ENCODE assay signal across 7 cellular contexts in the genomic region with DNA sequence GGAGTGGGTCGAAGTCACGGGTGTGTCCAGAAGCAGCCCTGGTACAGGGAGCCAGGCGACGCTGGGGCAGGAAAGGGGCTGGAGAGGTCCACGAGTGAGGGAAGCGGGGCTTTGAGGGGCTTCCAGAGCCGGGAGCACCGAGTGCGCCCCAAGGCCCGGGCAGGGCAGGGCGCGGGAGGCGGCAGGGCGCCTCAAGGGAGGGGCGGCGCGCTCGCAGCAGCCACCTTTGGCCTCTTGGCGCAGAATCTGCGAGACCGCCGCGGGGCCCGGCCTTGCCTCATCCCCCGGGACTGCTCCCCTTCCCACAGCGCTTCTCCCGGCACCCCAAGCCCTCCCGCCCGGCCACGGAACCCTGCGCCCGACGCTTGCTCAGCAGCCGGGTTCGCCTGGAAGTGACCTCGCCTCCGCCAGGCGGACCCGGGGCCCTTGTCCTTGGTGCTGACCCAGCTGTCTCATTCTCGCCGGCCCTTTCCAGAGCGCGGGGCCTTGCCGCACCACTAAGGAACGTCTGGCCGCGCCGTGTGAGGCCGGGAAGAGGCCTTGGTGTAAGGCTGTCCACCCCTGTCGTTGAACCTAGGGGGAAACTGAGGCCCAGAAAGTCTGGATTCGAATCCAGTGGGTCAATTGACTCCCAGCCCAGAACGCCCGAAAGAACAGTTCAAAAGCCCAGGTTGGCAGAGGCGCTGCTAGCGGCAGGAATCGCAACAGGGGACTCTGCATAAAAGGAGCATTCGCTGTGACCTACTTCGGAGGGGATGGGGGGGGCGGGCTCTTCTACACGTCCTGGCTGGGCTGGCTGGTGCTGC. TPM values are rescaled to one million over a fixed set of nuclear protein-coding genes. Genes with fewer than 3 reads are reported as not detected.
DNase-seq lines count a peak whose midpoint lies in the region; ATAC-seq and TF ChIP-seq lines count a peak whose summit lies in the region.

No MANE protein-coding gene starts in this region.

- no peaks in the 10 kb centered on the region for H4K20me1 ChIP-seq in GM23338 (replicated peaks; ENCODE audit: insufficient read depth)

- CTCF ChIA-PET in activated CD4-positive, alpha-beta memory T cell treated with anti-CD3 and anti-CD28 coated beads, Interleukin-2, amount 10 ng/mL, durations not matched to agents 7 days and 5 days (lab: Charles Lee) = interaction anchor here (0.8 kb wide), 1 partner anchor 37 kb away, joined by 3 read pairs; no protein-coding TSS in a partner anchor

- H3K4me3 Mint-ChIP-seq in GM23338 (peak overlapping the region; percentile 74), mesothelial cell of epicardium (peak overlapping the region; percentile 51)
- H3K4me3 Mint-ChIP-seq in activated CD4-positive, alpha-beta memory T cell treated with anti-CD3 and anti-CD28 coated beads, Interleukin-2, amount 10 ng/mL, durations not matched to agents 7 days and 5 days = peak overlapping the region; percentile 16

- H3K9me2 ChIP-seq in GM23338 (ENCODE audit: insufficient read depth) = no peaks in the 10 kb centered on the region

- H3K4me1 Mint-ChIP-seq in GM23338 (peaks cover 11% of the 10 kb centered on the region), mesothelial cell of epicardium (peaks cover 2% of the 10 kb centered on the region)
- peaks cover 13% of the 10 kb centered on the region for H3K4me1 Mint-ChIP-seq in activated CD4-positive, alpha-beta memory T cell treated with anti-CD3 and anti-CD28 coated beads, Interleukin-2, amount 10 ng/mL, durations not matched to agents 7 days and 5 days

- H3K4me1 ChIP-seq in GM23338 (ENCODE audit: insufficient read depth) = peaks cover 11% of the 10 kb centered on the region; the same call in 1 of the 2 replicates

- H3K79me2 ChIP-seq in GM23338 (replicated peaks; ENCODE audit: insufficient read depth) = no peaks in the 10 kb centered on the region

- H3K4me2 ChIP-seq in GM23338 = peak overlapping the region; percentile 86

- H3K27ac Mint-ChIP-seq in GM23338 (no peak overlapping the region), mesothelial cell of epicardium (no peak overlapping the region)
- no peak overlapping the region for H3K27ac Mint-ChIP-seq in activated CD4-positive, alpha-beta memory T cell treated with anti-CD3 and anti-CD28 coated beads, Interleukin-2, amount 10 ng/mL, durations not matched to agents 7 days and 5 days

- ATAC-seq in GM23338 = peak; percentile 81

- H3F3A ChIP-seq in GM23338 (replicated peaks; ENCODE audit: low read depth) = no peaks in the 10 kb centered on the region; the same call in 1 of the 2 replicates

- DNase-seq in GM12864 (ENCODE audit: low read depth) (no peak), GM23338 (ENCODE audit: low spot score) (peak; percentile 92), LoVo (ENCODE audit: low spot score) (peak; percentile 46), epithelial cell of esophagus (ENCODE audit: low read depth) (peak; percentile 71), mesothelial cell of epicardium (ENCODE audit: low spot score in 2 of 2, unreplicated experiment in 2 of 2) (peak; percentile 51 to 72), superior temporal gyrus (ENCODE audit: extremely low spot score) (peak; percentile 61)
- DNase-seq in activated CD4-positive, alpha-beta memory T cell treated with anti-CD3 and anti-CD28 coated beads, Interleukin-2, amount 10 ng/mL, durations not matched to agents 7 days and 5 days = peak; percentile 40

- H3K36me3 ChIP-seq in GM23338 (ENCODE audit: insufficient read depth) = no peaks in the 10 kb centered on the region

- TF ChIP-seq CTCF in GM12864 (IDR thresholded peaks at IDR 0.05; ENCODE audit: low read depth, low read length, missing control alignments) (no peak), GM23338 (conservative IDR thresholded peaks at IDR 0.05; ENCODE audit: low read depth in 2 of 2) (no peak), epithelial cell of esophagus (IDR thresholded peaks at IDR 0.05; ENCODE audit: insufficient read depth, low read depth, low read length, missing control alignments) (no peak), mesothelial cell of epicardium (IDR thresholded peaks at IDR 0.05; ENCODE audit: unreplicated experiment) (no peak)

- POLR2A ChIA-PET in activated CD4-positive, alpha-beta memory T cell treated with anti-CD3 and anti-CD28 coated beads, Interleukin-2, amount 10 ng/mL, durations not matched to agents 7 days and 5 days (lab: Charles Lee) = no interaction called here

- H3K36me3 Mint-ChIP-seq in GM23338 (ENCODE audit: low read depth) = no peaks in the 10 kb centered on the region
- H3K36me3 Mint-ChIP-seq in activated CD4-positive, alpha-beta memory T cell treated with anti-CD3 and anti-CD28 coated beads, Interleukin-2, amount 10 ng/mL, durations not matched to agents 7 days and 5 days (ENCODE audit: low read depth) = peaks cover 3% of the 10 kb centered on the region
- H3K36me3 Mint-ChIP-seq in mesothelial cell of epicardium = no peaks in the 10 kb centered on the region

- peak overlapping the region; percentile 39; the same call in 1 of the 2 replicates for H2AFZ ChIP-seq in GM23338

- H3K27ac ChIP-seq in GM23338 (ENCODE audit: low read depth) = no peak overlapping the region

- H3K9me3 Mint-ChIP-seq in GM23338 = no peaks in the 10 kb centered on the region; the same call in 2 of the 3 replicates
- H3K9me3 Mint-ChIP-seq in activated CD4-positive, alpha-beta memory T cell treated with anti-CD3 and anti-CD28 coated beads, Interleukin-2, amount 10 ng/mL, durations not matched to agents 7 days and 5 days = no peaks in the 10 kb centered on the region
- no peaks in the 10 kb centered on the region for H3K9me3 Mint-ChIP-seq in mesothelial cell of epicardium

- peaks cover 31% of the 10 kb centered on the region for H3K27me3 Mint-ChIP-seq in GM23338 (ENCODE audit: insufficient read depth, low read depth, poor library complexity)
- peaks cover 66% of the 10 kb centered on the region for H3K27me3 Mint-ChIP-seq in activated CD4-positive, alpha-beta memory T cell treated with anti-CD3 and anti-CD28 coated beads, Interleukin-2, amount 10 ng/mL, durations not matched to agents 7 days and 5 days
- H3K27me3 Mint-ChIP-seq in mesothelial cell of epicardium (ENCODE audit: low read depth) = peaks cover 88% of the 10 kb centered on the region

- H3K4me3 ChIP-seq in GM12864 (ENCODE audit: low read depth, low read length) (peak overlapping the region; percentile 35), GM23338 (peak overlapping the region; percentile 71), epithelial cell of esophagus (ENCODE audit: low read length) (peak overlapping the region; percentile 26)

- H3K27me3 ChIP-seq in GM23338 (ENCODE audit: insufficient read depth) = peaks cover 38% of the 10 kb centered on the region

TF ChIP-seq in GM23338, 12 proteins besides CTCF, POLR2A, EP300 and RAD21:
- no peak for TF ChIP-seq CREB1 (CRISPR knock-in tag; IDR thresholded peaks at IDR 0.05; ENCODE audit: low read depth)
- TF ChIP-seq, protein P1, sequence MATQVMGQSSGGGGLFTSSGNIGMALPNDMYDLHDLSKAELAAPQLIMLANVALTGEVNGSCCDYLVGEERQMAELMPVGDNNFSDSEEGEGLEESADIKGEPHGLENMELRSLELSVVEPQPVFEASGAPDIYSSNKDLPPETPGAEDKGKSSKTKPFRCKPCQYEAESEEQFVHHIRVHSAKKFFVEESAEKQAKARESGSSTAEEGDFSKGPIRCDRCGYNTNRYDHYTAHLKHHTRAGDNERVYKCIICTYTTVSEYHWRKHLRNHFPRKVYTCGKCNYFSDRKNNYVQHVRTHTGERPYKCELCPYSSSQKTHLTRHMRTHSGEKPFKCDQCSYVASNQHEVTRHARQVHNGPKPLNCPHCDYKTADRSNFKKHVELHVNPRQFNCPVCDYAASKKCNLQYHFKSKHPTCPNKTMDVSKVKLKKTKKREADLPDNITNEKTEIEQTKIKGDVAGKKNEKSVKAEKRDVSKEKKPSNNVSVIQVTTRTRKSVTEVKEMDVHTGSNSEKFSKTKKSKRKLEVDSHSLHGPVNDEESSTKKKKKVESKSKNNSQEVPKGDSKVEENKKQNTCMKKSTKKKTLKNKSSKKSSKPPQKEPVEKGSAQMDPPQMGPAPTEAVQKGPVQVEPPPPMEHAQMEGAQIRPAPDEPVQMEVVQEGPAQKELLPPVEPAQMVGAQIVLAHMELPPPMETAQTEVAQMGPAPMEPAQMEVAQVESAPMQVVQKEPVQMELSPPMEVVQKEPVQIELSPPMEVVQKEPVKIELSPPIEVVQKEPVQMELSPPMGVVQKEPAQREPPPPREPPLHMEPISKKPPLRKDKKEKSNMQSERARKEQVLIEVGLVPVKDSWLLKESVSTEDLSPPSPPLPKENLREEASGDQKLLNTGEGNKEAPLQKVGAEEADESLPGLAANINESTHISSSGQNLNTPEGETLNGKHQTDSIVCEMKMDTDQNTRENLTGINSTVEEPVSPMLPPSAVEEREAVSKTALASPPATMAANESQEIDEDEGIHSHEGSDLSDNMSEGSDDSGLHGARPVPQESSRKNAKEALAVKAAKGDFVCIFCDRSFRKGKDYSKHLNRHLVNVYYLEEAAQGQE (IDR thresholded peaks at IDR 0.05; ENCODE audit: unreplicated experiment) = peak; percentile 87

RNA-seq across cellular contexts. Expression of gene DNER, which starts 0.6 kb away (rescaled TPM):
- total RNA-seq in GM23338 (2014; rRNA removed; shearing (Covaris generic)) = 7.1 and 8.8 TPM in 2 replicates
- polyA plus RNA-seq in GM23338 (2016; fragmentation: Nextera tagmentation; extraction: Ambion mirVana) = 4.7 and 5.6 TPM in 2 replicates
- total RNA-seq in activated CD4-positive, alpha-beta memory T cell treated with anti-CD3 and anti-CD28 coated beads, Interleukin-2, amount 10 ng/mL, durations not matched to agents 7 days and 5 days = not detected
- not detected in 3 replicates for total RNA-seq in mesothelial cell of epicardium

Comparison
In these comparisons a context has a peak if more than half of its experiments do, and no peak if none do; other contexts are left out.
1. H3K4me3 Mint-ChIP-seq: peak in every context shown above with its lines; median percentile 74 in GM23338; 51 in mesothelial cell of epicardium; 16 in activated CD4-positive, alpha-beta memory T cell treated with anti-CD3 and anti-CD28 coated beads, Interleukin-2, amount 10 ng/mL, durations not matched to agents 7 days and 5 days.